In the genomic region with DNA sequence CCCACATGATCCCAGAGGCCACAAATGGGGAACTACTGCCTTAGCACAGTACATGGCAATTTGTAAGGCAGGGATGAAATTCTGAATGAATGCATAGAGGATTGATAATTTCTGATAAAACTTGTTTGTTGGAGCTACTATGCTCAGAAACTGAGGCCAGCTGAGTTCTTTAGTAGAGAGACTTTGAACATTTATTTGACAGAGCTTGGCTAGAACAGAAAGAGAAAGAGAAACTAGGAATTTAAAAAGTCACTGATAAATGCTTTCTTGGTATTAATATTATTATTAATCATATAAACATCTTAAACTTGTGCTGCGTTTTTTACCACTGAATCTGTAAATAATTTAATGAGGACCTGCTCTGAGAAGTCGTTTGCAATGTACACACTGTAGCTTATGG, we compare ENCODE assay signal across 32 cellular contexts.
"Had no signal": no experiment of that assay in that cellular context is flagged by ENCODE, and none has a peak within 500 bp of the region (broad histone marks: within the 10 kb centered on the region; RNA-seq: fewer than 3 reads in every experiment).

No MANE protein-coding gene starts in this region.

- ATAC-seq: activated CD4-positive, alpha-beta T cell treated with anti-CD3 and anti-CD28 coated beads for 36 hours; activated CD8-positive, alpha-beta memory T cell treated with anti-CD3 and anti-CD28 coated beads, Interleukin-2, amount 10 ng/mL, durations not matched to agents 7 days and 5 days; activated CD8-positive, alpha-beta T cell treated with anti-CD3 and anti-CD28 coated beads, Interleukin-2, amount 10 ng/mL, durations not matched to agents 7 days and 5 days; activated naive CD8-positive, alpha-beta T cell treated with anti-CD3 and anti-CD28 coated beads, Interleukin-2, amount 50 U/mL, for 24 hours; body of pancreas; esophagus mucosa; foreskin keratinocyte; gastrocnemius medialis; heart left ventricle had no signal

- DNase-seq: activated CD4-positive, alpha-beta memory T cell treated with anti-CD3 and anti-CD28 coated beads for 36 hours; activated CD4-positive, alpha-beta T cell treated with anti-CD3 and anti-CD28 coated beads for 36 hours; activated CD4-positive, alpha-beta T cell treated with anti-CD3 and anti-CD28 coated beads, Interleukin-2, amount 10 ng/mL, durations not matched to agents 24 days and 14 days; activated CD4-positive, CD25-positive, alpha-beta regulatory T cell; activated CD4-positive, CD25-positive, alpha-beta regulatory T cell treated with anti-CD3 and anti-CD28 coated beads, Interleukin-2, amount 50 U/mL, for 72 hours; activated CD8-positive, alpha-beta memory T cell treated with anti-CD3 and anti-CD28 coated beads, Interleukin-2, amount 10 ng/mL, durations not matched to agents 7 days and 5 days; activated CD8-positive, alpha-beta memory T cell treated with anti-CD3 and anti-CD28 coated beads, Interleukin-2, amount 50 U/mL, for 4 hours; activated CD8-positive, alpha-beta T cell treated with anti-CD3 and anti-CD28 coated beads, Interleukin-2, amount 10 ng/mL, durations not matched to agents 7 days and 5 days; activated effector memory CD4-positive, alpha-beta T cell treated with anti-CD3 and anti-CD28 coated beads, Interleukin-2, amount 50 U/mL, for 16 hours; activated naive CD4-positive, alpha-beta T cell treated with anti-CD3 and anti-CD28 coated beads for 36 hours; activated naive CD8-positive, alpha-beta T cell treated with anti-CD3 and anti-CD28 coated beads for 36 hours; activated naive CD8-positive, alpha-beta T cell treated with anti-CD3 and anti-CD28 coated beads, Interleukin-2, amount 50 U/mL, for 24 hours; activated T-cell treated with anti-CD3 and anti-CD28 coated beads, Interleukin-2, amount 50 U/mL, for 1 hour; activated T-cell treated with anti-CD3 and anti-CD28 coated beads, Interleukin-2, amount 50 U/mL, for 48 hours; adrenal gland; amygdala; aorta; body of pancreas; central memory CD4-positive, alpha-beta T cell; cerebellar nuclear complex; dorsolateral prefrontal cortex; effector memory CD4-positive, alpha-beta T cell; endodermal cell; foreskin keratinocyte; gastrocnemius medialis; glutamatergic neuron; heart left ventricle; T-helper 2 cell had no signal

- H3K4me1 ChIP-seq: adrenal gland, body of pancreas, breast epithelium, foreskin keratinocyte, gastrocnemius medialis, heart left ventricle had no signal

- H3K36me3 ChIP-seq: adrenal gland, breast epithelium, cardiac muscle cell, gastrocnemius medialis, heart left ventricle had no signal

- H3K9me3 ChIP-seq: adrenal gland, body of pancreas, breast epithelium, gastrocnemius medialis had no signal

- H3K27me3 ChIP-seq: adrenal gland, body of pancreas, breast epithelium, cardiac muscle cell, foreskin keratinocyte, gastrocnemius medialis, heart left ventricle had no signal

- H3K4me3 ChIP-seq: adrenal gland, body of pancreas, breast epithelium, cardiac muscle cell, coronary artery, dorsolateral prefrontal cortex, gastrocnemius medialis, heart left ventricle had no signal

- H3K27ac ChIP-seq: adrenal gland, body of pancreas, breast epithelium, cardiac muscle cell, coronary artery, dorsolateral prefrontal cortex, foreskin keratinocyte, gastrocnemius medialis, heart left ventricle had no signal
